8 cellular contexts compared by ENCODE assay signal in the genomic region with DNA sequence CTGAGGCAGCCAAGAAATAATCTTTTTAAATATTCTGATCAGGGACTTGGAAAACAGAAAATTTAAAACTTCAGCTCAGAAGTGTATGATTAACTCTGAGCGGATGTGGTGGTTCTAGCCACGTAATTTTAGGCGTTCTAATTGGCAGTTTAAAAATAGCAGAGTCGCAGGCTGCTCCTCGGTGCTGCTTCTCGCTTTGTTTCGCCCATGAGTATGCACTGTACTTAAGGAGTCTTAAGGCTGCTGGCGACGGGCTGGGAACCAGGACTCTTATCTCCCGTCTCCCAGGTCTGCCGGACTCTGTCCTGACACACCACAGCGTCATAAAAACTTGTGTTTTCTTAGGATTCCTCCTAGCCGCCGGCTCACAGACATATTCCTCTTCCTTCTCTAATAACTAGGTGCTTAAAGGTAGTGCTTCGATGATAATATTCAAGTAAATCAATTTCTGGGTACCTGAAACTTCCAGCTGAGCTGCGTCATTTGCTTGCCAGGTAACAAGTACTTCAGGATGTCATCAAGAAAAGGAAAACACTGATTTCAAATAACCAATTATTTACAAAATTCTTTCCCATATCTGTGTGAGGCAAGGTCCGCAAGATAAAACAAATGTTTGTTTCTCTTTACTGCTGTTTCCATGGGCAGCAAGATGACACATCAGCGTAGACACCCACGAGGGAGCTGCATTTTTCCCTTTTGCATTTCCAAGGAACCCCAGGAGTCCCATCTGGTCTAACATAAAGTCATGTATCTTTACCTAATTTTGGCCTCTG.
DNase-seq lines count a peak whose midpoint lies in the region; ATAC-seq and TF ChIP-seq lines count a peak whose summit lies in the region.

No MANE protein-coding gene starts in this region.

- BruUV-seq in Caco-2 (replicated peaks; lab: Mats Ljungman, UMichigan) = no TSS peak

- H3K36me3 ChIP-seq in Caco-2 (ENCODE audit: control insufficient read depth, insufficient read depth, low read length) (no peaks in the 10 kb centered on the region), cardiac muscle cell (no peaks in the 10 kb centered on the region), gastrocnemius medialis (no peaks in the 10 kb centered on the region)

- intact Hi-C loops in Caco-2 (cut with micrococcal nuclease; ENCODE audit: unreplicated experiment) (loop anchor here (1.0 kb wide), 1 partner anchor 94 kb away; no protein-coding TSS in a partner anchor), gastrocnemius medialis (cut with DNase I; ENCODE audit: low total_unique reads) (no loop called here)

- peak; percentile 62 to 77 for DNase-seq in Caco-2
- peak; percentile 38 for DNase-seq in GM20000 (ENCODE audit: low spot score)
- peak; percentile 8 for DNase-seq in HPDE6-E6E7 (ENCODE audit: extremely low spot score)
- peak; percentile 66 for DNase-seq in activated CD8-positive, alpha-beta T cell treated with anti-CD3 and anti-CD28 coated beads, Interleukin-2, amount 10 ng/mL, durations not matched to agents 7 days and 5 days
- DNase-seq in cardiac muscle cell (ENCODE audit: low read depth in 1 of 2, low spot score in 1 of 2) = peak; percentile 29 to 90
- no peak for DNase-seq in gastrocnemius medialis
- no peak for DNase-seq in NCI-H1417 (lab: John Stamatoyannopoulos, UW)
- DNase-seq in SIG-M5 (lab: John Stamatoyannopoulos, UW) = no peak

- TF ChIP-seq POLR2A in gastrocnemius medialis (IDR thresholded peaks at IDR 0.05) = no peak

- peaks cover 15% of the 10 kb centered on the region for H3K4me1 Mint-ChIP-seq in Caco-2 (ENCODE audit: low read depth, unreplicated experiment)
- H3K4me1 Mint-ChIP-seq in activated CD8-positive, alpha-beta T cell treated with anti-CD3 and anti-CD28 coated beads, Interleukin-2, amount 10 ng/mL, durations not matched to agents 7 days and 5 days (ENCODE audit: low read depth) = peaks cover 38% of the 10 kb centered on the region

- H3K27ac ChIP-seq in cardiac muscle cell (no peak overlapping the region), gastrocnemius medialis (peak overlapping the region; percentile 36 to 54 (median 39))

- ATAC-seq in activated CD8-positive, alpha-beta T cell treated with anti-CD3 and anti-CD28 coated beads, Interleukin-2, amount 10 ng/mL, durations not matched to agents 7 days and 5 days = peak; percentile 47
- peak; percentile 47 to 70 for ATAC-seq in gastrocnemius medialis

- H3K27me3 Mint-ChIP-seq in Caco-2 (ENCODE audit: insufficient read depth, unreplicated experiment) = no peaks in the 10 kb centered on the region
- H3K27me3 Mint-ChIP-seq in activated CD8-positive, alpha-beta T cell treated with anti-CD3 and anti-CD28 coated beads, Interleukin-2, amount 10 ng/mL, durations not matched to agents 7 days and 5 days (ENCODE audit: low read depth) = peaks cover 57% of the 10 kb centered on the region

- H3K4me3 Mint-ChIP-seq in Caco-2 (ENCODE audit: unreplicated experiment) = peak overlapping the region; percentile 74
- H3K4me3 Mint-ChIP-seq in activated CD8-positive, alpha-beta T cell treated with anti-CD3 and anti-CD28 coated beads, Interleukin-2, amount 10 ng/mL, durations not matched to agents 7 days and 5 days = peak overlapping the region; percentile 50

- TF ChIP-seq CTCF in Caco-2 (IDR thresholded peaks at IDR 0.05; ENCODE audit: insufficient read depth in 1 of 2, low read depth in 1 of 2, low read length in 1 of 2, severe bottlenecking in 1 of 2, unreplicated experiment in 1 of 2) (no peak), GM20000 (IDR thresholded peaks at IDR 0.05; ENCODE audit: extremely low read depth, missing control alignments) (no peak), cardiac muscle cell (IDR thresholded peaks at IDR 0.05; ENCODE audit: low read depth, low read length) (no peak), gastrocnemius medialis (IDR thresholded peaks at IDR 0.05 in 4 of 5, conservative IDR thresholded peaks at IDR 0.05 in 1 of 5) (no peak)

- H3K9me3 ChIP-seq in Caco-2 (no peaks in the 10 kb centered on the region), cardiac muscle cell (ENCODE audit: low read depth) (no peaks in the 10 kb centered on the region), gastrocnemius medialis (no peaks in the 10 kb centered on the region)

- H3K9me3 Mint-ChIP-seq in Caco-2 (ENCODE audit: unreplicated experiment) = peaks cover 10% of the 10 kb centered on the region
- peaks cover 3% of the 10 kb centered on the region for H3K9me3 Mint-ChIP-seq in activated CD8-positive, alpha-beta T cell treated with anti-CD3 and anti-CD28 coated beads, Interleukin-2, amount 10 ng/mL, durations not matched to agents 7 days and 5 days (ENCODE audit: insufficient read depth)

- in situ Hi-C loops in gastrocnemius medialis (cut with MboI; ENCODE audit: low sequenced_read_pairs in 4 of 4) = no loop called here

- peak overlapping the region; percentile 8; the same call in 1 of the 2 replicates for H3K4me3 ChIP-seq in Caco-2 (ENCODE audit: low read depth, low read length)
- H3K4me3 ChIP-seq in cardiac muscle cell = no peak overlapping the region
- H3K4me3 ChIP-seq in gastrocnemius medialis = peak overlapping the region in 3 of 4 donors; percentile 13 to 30 (median 20)

- H3K27me3 ChIP-seq in Caco-2 (replicated peaks; ENCODE audit: control insufficient read depth, insufficient read depth, low read length) (no peaks in the 10 kb centered on the region), cardiac muscle cell (no peaks in the 10 kb centered on the region), gastrocnemius medialis (no peaks in the 10 kb centered on the region)

- no peaks in the 10 kb centered on the region for H3K36me3 Mint-ChIP-seq in Caco-2 (ENCODE audit: insufficient read depth, unreplicated experiment)
- H3K36me3 Mint-ChIP-seq in activated CD8-positive, alpha-beta T cell treated with anti-CD3 and anti-CD28 coated beads, Interleukin-2, amount 10 ng/mL, durations not matched to agents 7 days and 5 days (ENCODE audit: low read depth) = peaks cover 2% of the 10 kb centered on the region

- POLR2A ChIA-PET in Caco-2 (lab: Charles Lee) = no interaction called here
- POLR2A ChIA-PET in activated CD8-positive, alpha-beta T cell treated with anti-CD3 and anti-CD28 coated beads, Interleukin-2, amount 10 ng/mL, durations not matched to agents 7 days and 5 days (lab: Charles Lee) = no interaction called here

- CTCF ChIA-PET in Caco-2 (lab: Charles Lee) = no interaction called here
- CTCF ChIA-PET in activated CD8-positive, alpha-beta T cell treated with anti-CD3 and anti-CD28 coated beads, Interleukin-2, amount 10 ng/mL, durations not matched to agents 7 days and 5 days (lab: Charles Lee) = no interaction called here

- peaks cover 35% of the 10 kb centered on the region for H3K4me1 ChIP-seq in Caco-2
- peaks cover 4% of the 10 kb centered on the region for H3K4me1 ChIP-seq in cardiac muscle cell (ENCODE audit: low read depth)
- no peaks in the 10 kb centered on the region for H3K4me1 ChIP-seq in gastrocnemius medialis

- peak overlapping the region; percentile 95 for H3K27ac Mint-ChIP-seq in Caco-2 (ENCODE audit: unreplicated experiment)
- H3K27ac Mint-ChIP-seq in activated CD8-positive, alpha-beta T cell treated with anti-CD3 and anti-CD28 coated beads, Interleukin-2, amount 10 ng/mL, durations not matched to agents 7 days and 5 days = peak overlapping the region; percentile 74

Comparison
In these comparisons a context has a peak if more than half of its experiments do, and no peak if none do; other contexts are left out.
1. DNase-seq: peak in Caco-2 (2 of 2), GM20000 (single experiment), HPDE6-E6E7 (single experiment), activated CD8-positive, alpha-beta T cell treated with anti-CD3 and anti-CD28 coated beads, Interleukin-2, amount 10 ng/mL, durations not matched to agents 7 days and 5 days (single experiment) and cardiac muscle cell (2 of 2); none in gastrocnemius medialis (0 of 2), NCI-H1417 (0 of 3) and SIG-M5 (single experiment).